19 cellular contexts compared by ENCODE assay signal in genomic region chr7:4069268-4070095, GRCh38.
"Had no signal": no experiment of that assay in that cellular context is flagged by ENCODE, and none has a peak within 500 bp of the region (broad histone marks: within the 10 kb centered on the region; RNA-seq: fewer than 3 reads in every experiment).

No MANE protein-coding gene starts in this region.

- H3K9me3 ChIP-seq: esophagus squamous epithelium, gastroesophageal sphincter, left lung, lower lobe of right lung, pancreas, right lobe of liver, thoracic aorta, transverse colon had no signal

- H3K4me3 ChIP-seq: esophagus squamous epithelium, gastroesophageal sphincter, left lung, lower lobe of right lung, pancreas, right lobe of liver, thoracic aorta, transverse colon had no signal

- ATAC-seq: gastroesophageal sphincter; left lung; lower lobe of right lung; natural killer cell treated with Interleukin-12 subunit alpha and Interleukin-12 subunit beta and Interleukin-15 and Interleukin-18, amount 100 ng/mL, for 72 hours; pancreas; right lobe of liver; stimulated activated memory B cell treated with anti-CD40 and anti-IgM and Interleukin-4, amounts not matched to agents 10 μg/mL and 1 μg/mL and 100 μg/mL, for 72 hours; stimulated activated naive CD8-positive, alpha-beta T cell treated with anti-CD3 and anti-CD28 coated beads, Interleukin-15, amount 100 ng/mL, for 72 hours had no signal

- H3K4me1 ChIP-seq: esophagus squamous epithelium, gastroesophageal sphincter, left lung, lower lobe of right lung, pancreas, right lobe of liver, transverse colon had no signal

- H3K36me3 ChIP-seq: esophagus squamous epithelium, gastroesophageal sphincter, left lung, lower lobe of right lung, right lobe of liver, transverse colon had no signal

- DNase-seq: effector memory CD4-positive, alpha-beta T cell; esophagus squamous epithelium; foreskin fibroblast; glutamatergic neuron; left lung; lower lobe of right lung; pancreas; right lobe of liver; stimulated activated CD4-positive, alpha-beta T cell treated with anti-CD3 and anti-CD28 coated beads, Interleukin-15, amount 100 ng/mL, for 24 hours; stimulated activated CD4-positive, alpha-beta T cell treated with anti-CD3 and anti-CD28 coated beads, Interleukin-1b, Interleukin-23, amount 100 ng/mL, for 48 hours; stimulated activated CD4-positive, alpha-beta T cell treated with anti-CD3 and anti-CD28 coated beads, Interleukin-4, amount 100 ng/mL, for 24 hours; stimulated activated naive CD8-positive, alpha-beta T cell treated with anti-CD3 and anti-CD28 coated beads, Interleukin-15, amount 100 ng/mL, for 72 hours; substantia nigra; transverse colon had no signal

- H3K27me3 ChIP-seq: esophagus squamous epithelium, gastroesophageal sphincter, left lung, pancreas, right lobe of liver, transverse colon had no signal

- H3K27ac ChIP-seq: epithelial cell of prostate, esophagus squamous epithelium, gastroesophageal sphincter, left lung, lower lobe of right lung, pancreas, right lobe of liver, thoracic aorta, transverse colon had no signal
